9 cellular contexts compared by ENCODE assay signal in genomic region chr22:36445158-36445668, GRCh38. TPM values are rescaled to one million over a fixed set of nuclear protein-coding genes. Genes with fewer than 3 reads are reported as not detected.
DNase-seq lines count a peak whose midpoint lies in the region; ATAC-seq and TF ChIP-seq lines count a peak whose summit lies in the region.
"Had no signal": no experiment of that assay in that cellular context is flagged by ENCODE, and none has a peak within 500 bp of the region (broad histone marks: within the 10 kb centered on the region; RNA-seq: fewer than 3 reads in every experiment).

No MANE protein-coding gene starts in this region.

- H3K9me3 ChIP-seq in SJCRH30 (replicated peaks): no peaks in the 10 kb centered on the region

- no peaks in the 10 kb centered on the region for H3K36me3 ChIP-seq in SJCRH30

- no peaks in the 10 kb centered on the region for H3K36me3 Mint-ChIP-seq in osteocyte (ENCODE audit: unreplicated experiment)

- H3K4me1 Mint-ChIP-seq in osteocyte (ENCODE audit: unreplicated experiment): peaks cover 38% of the 10 kb centered on the region

- H3K27ac Mint-ChIP-seq in osteocyte (ENCODE audit: unreplicated experiment): peak overlapping the region; percentile 96

- peak overlapping the region; percentile 65 for H3K27ac ChIP-seq in SJCRH30

- TF ChIP-seq CTCF in fibroblast of the aortic adventitia (IDR thresholded peaks at IDR 0.05; ENCODE audit: insufficient read depth, low read length) (no peak), osteocyte (IDR thresholded peaks at IDR 0.05) (no peak)

- no peaks in the 10 kb centered on the region for H3K27me3 Mint-ChIP-seq in osteocyte (ENCODE audit: unreplicated experiment)

- DNase-seq in EL (peak; percentile 94), SJCRH30 (peak; percentile 90 to 93), fibroblast of the aortic adventitia (ENCODE audit: low read depth) (peak; percentile 90), osteocyte (ENCODE audit: extremely low spot score, unreplicated experiment) (no peak), COLO668 (lab: John Stamatoyannopoulos, UW; ENCODE audit: unreplicated experiment) (no peak), SK-N-DZ (ENCODE audit: low spot score) (no peak)
- DNase-seq: hypothalamus had no signal

- H3K4me3 ChIP-seq in SJCRH30 (peak overlapping the region; percentile 33), fibroblast of the aortic adventitia (ENCODE audit: low read depth, low read length) (no peak overlapping the region)

- H3K9me3 Mint-ChIP-seq in osteocyte (ENCODE audit: unreplicated experiment): no peaks in the 10 kb centered on the region

- peak overlapping the region; percentile 11 for H3K4me3 Mint-ChIP-seq in osteocyte (ENCODE audit: unreplicated experiment)

- H3K4me1 ChIP-seq in SJCRH30: peaks cover 33% of the 10 kb centered on the region

- no peaks in the 10 kb centered on the region for H3K27me3 ChIP-seq in SJCRH30

- ATAC-seq in HG03354 (IDR thresholded peaks at IDR 0.05; ENCODE audit: poor library complexity, severe bottlenecking, unreplicated experiment) (no peak), GM18498 (IDR thresholded peaks at IDR 0.05; ENCODE audit: unreplicated experiment) (no peak)

RNA-seq across cellular contexts. Expression of gene TXN2, which starts 36.2 kb away (rescaled TPM):
- 45.6 and 53.6 TPM in 2 replicates for total RNA-seq in SJCRH30 (2014; rRNA removed; shearing (Covaris generic))
- 38.8 and 74.6 TPM in 2 replicates for total RNA-seq in fibroblast of the aortic adventitia (ENCODE audit: low replicate concordance)
- 67.4 and 70.0 TPM in 2 replicates for total RNA-seq in osteocyte
- polyA plus RNA-seq in SK-N-DZ (2014; cell fraction: cytosol; rRNA removed): 19.5 and 21.5 TPM in 2 replicates
- polyA plus RNA-seq in SK-N-DZ (2014; cell fraction: nucleus; rRNA removed): 13.6 and 39.4 TPM in 2 replicates

RNA-seq across cellular contexts. Expression of gene MYH9, which starts 57.4 kb away (rescaled TPM):
- 151 TPM in 2 replicates for total RNA-seq in SJCRH30 (2014; rRNA removed; shearing (Covaris generic))
- total RNA-seq in fibroblast of the aortic adventitia (ENCODE audit: low replicate concordance) (339 and 386 TPM in 2 replicates), osteocyte (938 and 1,044 TPM in 2 replicates)
- polyA plus RNA-seq in SK-N-DZ (2014; cell fraction: cytosol; rRNA removed): 23.5 and 30.9 TPM in 2 replicates
- 19.9 and 23.2 TPM in 2 replicates for polyA plus RNA-seq in SK-N-DZ (2014; cell fraction: nucleus; rRNA removed)

Comparison
In these comparisons a context has a peak if more than half of its experiments do, and no peak if none do; other contexts are left out.
1. DNase-seq: peak in EL (single experiment), SJCRH30 (2 of 2) and fibroblast of the aortic adventitia (single experiment); none in osteocyte (single experiment), COLO668 (single experiment) and SK-N-DZ (single experiment).